8 cellular contexts compared by ENCODE assay signal in genomic region chr6:27503436-27504030, GRCh38. TPM values are rescaled to one million over a fixed set of nuclear protein-coding genes. Genes with fewer than 3 reads are reported as not detected.
DNase-seq lines count a peak whose midpoint lies in the region; ATAC-seq, FAIRE-seq and TF ChIP-seq lines count a peak whose summit lies in the region.

No MANE protein-coding gene starts in this region.

- H3K27me3 ChIP-seq in heart right ventricle, result peaks cover 0 to 42% (median 18%) of the 10 kb centered on the region in 7 donors

- H3K4me1 ChIP-seq in heart right ventricle, result peaks cover 0 to 17% (median 9%) of the 10 kb centered on the region in 9 donors

- peaks cover 7% of the 10 kb centered on the region for H3K27me3 Mint-ChIP-seq in activated naive CD4-positive, alpha-beta T cell treated with anti-CD3 and anti-CD28 coated beads, Interleukin-2, amount 50 U/mL, for 24 hours

- no peaks in the 10 kb centered on the region for H3K36me3 ChIP-seq in heart right ventricle

- intact Hi-C loops in heart right ventricle (cut with DNase I), result loop anchor here in 2 of 10 donors (2.0 to 10.0 kb wide), 2 partner anchors 25 to 329 kb away; no protein-coding TSS in a partner anchor

- DNase-seq in AG20443 (ENCODE audit: low spot score), result peak; percentile 38
- peak; percentile 34 to 47 for DNase-seq in Kasumi-1 (lab: John Stamatoyannopoulos, UW)
- peak; percentile 65 for DNase-seq in SKM-1 treated with dmso at 0.1 percent for 144 hours (lab: John Stamatoyannopoulos, UW; ENCODE audit: unreplicated experiment)
- peak; percentile 54 to 64 for DNase-seq in heart right ventricle
- peak; percentile 55 for DNase-seq in putamen (ENCODE audit: low spot score)
- peak; percentile 29 for DNase-seq in urothelium cell line (ENCODE audit: low spot score)

- no peak for TF ChIP-seq CTCF in heart right ventricle (IDR thresholded peaks at IDR 0.05)

- peak overlapping the region; percentile 96 for H3K4me3 Mint-ChIP-seq in activated naive CD4-positive, alpha-beta T cell treated with anti-CD3 and anti-CD28 coated beads, Interleukin-2, amount 50 U/mL, for 24 hours

- ATAC-seq in GM19452 (IDR thresholded peaks at IDR 0.05; ENCODE audit: unreplicated experiment), result peak; percentile 35
- ATAC-seq in heart right ventricle, result peak; percentile 76 to 91 (median 89)

- H3K4me3 ChIP-seq in heart right ventricle, result peak overlapping the region; percentile 5 to 60 (median 51)

- H3K36me3 Mint-ChIP-seq in activated naive CD4-positive, alpha-beta T cell treated with anti-CD3 and anti-CD28 coated beads, Interleukin-2, amount 50 U/mL, for 24 hours, result no peaks in the 10 kb centered on the region

- no peak overlapping the region for H3K27ac ChIP-seq in heart right ventricle

- peaks cover 38% of the 10 kb centered on the region for H3K4me1 Mint-ChIP-seq in activated naive CD4-positive, alpha-beta T cell treated with anti-CD3 and anti-CD28 coated beads, Interleukin-2, amount 50 U/mL, for 24 hours

- WGBS in heart right ventricle, 2 donors, result 5 to 6% methylated on average over 21 of the region's 21 CpGs

- H3K27ac Mint-ChIP-seq in activated naive CD4-positive, alpha-beta T cell treated with anti-CD3 and anti-CD28 coated beads, Interleukin-2, amount 50 U/mL, for 24 hours, result peak overlapping the region; percentile 99

- H3K9me3 Mint-ChIP-seq in activated naive CD4-positive, alpha-beta T cell treated with anti-CD3 and anti-CD28 coated beads, Interleukin-2, amount 50 U/mL, for 24 hours, result no peaks in the 10 kb centered on the region

- no peak for FAIRE-seq in urothelium cell line (lab: Jason Lieb, UNC)

- H3K9me3 ChIP-seq in heart right ventricle, result no peaks in the 10 kb centered on the region

RNA-seq across cellular contexts. Expression of gene ZNF184, which starts 30.6 kb away (rescaled TPM):
- 1 to 10 TPM; 2.1 to 5.5 (median 3.4) TPM for total RNA-seq in heart right ventricle
- polyA plus RNA-seq in heart right ventricle, result 1 to 10 TPM; 1.3 to 1.4 TPM
